Comparison of ENCODE assay signal across 1 cellular context in genomic region chr12:98519257-98519907, GRCh38.
TF ChIP-seq lines count a peak whose summit lies in the region.

No MANE protein-coding gene starts in this region.

TF ChIP-seq in HEK293, 187 proteins besides CTCF, POLR2A, EP300 and RAD21 (continued from another document):
- TF ChIP-seq ZNF704 (tag by site-specific recombination; IDR thresholded peaks at IDR 0.05) (no peak), SP7 (tag by site-specific recombination; IDR thresholded peaks at IDR 0.05) (peak; percentile 57), ZNF23 (tag by site-specific recombination; IDR thresholded peaks at IDR 0.05; ENCODE audit: borderline replicate concordance) (no peak), ZNF560 (tag by site-specific recombination; IDR thresholded peaks at IDR 0.05; ENCODE audit: borderline replicate concordance) (no peak)
